In the genomic region with DNA sequence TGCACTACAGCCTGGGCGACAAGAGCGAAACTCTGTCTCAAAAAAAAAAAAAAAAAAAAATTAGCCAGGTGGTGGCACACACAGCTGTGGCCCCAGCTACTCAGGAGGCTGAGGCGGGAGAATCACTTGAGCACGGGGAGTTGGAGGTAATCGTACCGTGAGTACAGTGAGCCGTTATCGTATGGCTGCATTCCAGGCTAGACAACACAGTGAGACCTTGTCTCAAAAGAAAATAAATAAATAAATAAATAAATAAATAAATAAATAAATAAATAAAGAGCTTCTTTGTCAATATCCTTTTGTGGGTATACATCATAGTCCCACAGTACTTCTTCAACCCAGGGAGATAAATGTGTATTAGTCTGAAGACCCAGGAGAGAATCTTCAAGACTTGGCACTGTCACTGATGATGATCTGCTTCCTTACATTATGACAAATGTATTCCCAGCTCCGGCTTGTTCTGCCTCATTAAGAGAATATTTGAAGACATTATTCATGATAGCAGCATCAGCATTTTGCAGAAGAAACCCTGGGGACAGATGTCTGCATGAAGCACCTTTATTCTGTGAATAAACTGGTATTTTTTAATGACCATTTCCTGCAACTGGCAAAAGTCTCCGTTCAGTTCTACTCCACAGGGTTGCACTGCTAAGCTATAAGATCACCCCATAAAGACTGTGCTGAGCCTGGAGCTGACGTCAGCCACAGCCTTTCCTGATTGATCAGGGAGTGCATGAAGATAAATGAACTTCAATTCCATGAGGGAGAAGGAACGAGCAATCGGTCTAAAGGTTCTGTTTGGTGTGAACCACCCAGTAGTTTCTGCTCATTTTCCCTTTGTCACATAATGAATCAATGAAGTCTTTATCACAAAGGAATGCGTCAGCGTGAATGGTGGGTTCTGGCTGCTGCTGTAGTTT, we compare ENCODE assay signal across 1 cellular context.
TF ChIP-seq lines count a peak whose summit lies in the region.

No MANE protein-coding gene starts in this region.

TF ChIP-seq in endothelial cell of umbilical vein, 7 proteins besides CTCF, POLR2A, EP300 and RAD21:
- no peak for TF ChIP-seq MYC (IDR thresholded peaks at IDR 0.05; ENCODE audit: low read depth, low read length)
- no peak for TF ChIP-seq JUN (IDR thresholded peaks at IDR 0.05; ENCODE audit: borderline replicate concordance, insufficient read depth, insufficient read length, low read depth)
- no peak for TF ChIP-seq POLR2AphosphoS5 (IDR thresholded peaks at IDR 0.05; ENCODE audit: insufficient read depth, low read depth, low read length)
- no peak for TF ChIP-seq GATA2 (IDR thresholded peaks at IDR 0.05; ENCODE audit: insufficient read depth, insufficient read length, low read depth, low read length)
- TF ChIP-seq EZH2 (IDR thresholded peaks at IDR 0.05; ENCODE audit: borderline replicate concordance, low read depth, low read length, severe bottlenecking) = no peak
- TF ChIP-seq MAX (IDR thresholded peaks at IDR 0.05; ENCODE audit: insufficient read depth, insufficient read length) = no peak
- no peak for TF ChIP-seq FOS (IDR thresholded peaks at IDR 0.05; ENCODE audit: borderline replicate concordance, insufficient read depth, low read length)
TF ChIP-seq in endothelial cell of umbilical vein: peak in this region for 0.
